In the genomic region with DNA sequence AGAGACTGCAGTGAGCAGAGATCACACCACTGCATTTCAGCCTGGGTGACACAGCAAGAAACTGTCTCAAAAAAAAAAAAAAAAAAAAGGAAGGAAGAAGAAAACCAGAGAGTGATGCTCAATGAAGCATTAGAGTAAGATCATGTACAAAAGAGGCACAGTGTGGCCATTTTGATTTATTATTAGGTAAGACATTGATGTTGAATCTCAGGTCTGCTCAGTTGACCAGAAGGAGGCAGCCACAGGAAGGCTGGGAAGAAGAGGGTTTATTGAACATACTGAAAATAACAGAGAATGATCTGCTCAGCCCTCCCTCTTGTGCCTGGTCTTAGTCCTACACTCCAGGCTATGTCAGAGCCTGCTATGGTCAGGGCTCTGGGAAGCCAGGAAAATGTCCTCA, we compare ENCODE assay signal across 11 cellular contexts.
A peak's percentile ranks its signal among the peaks of the same experiment; 100 is the strongest.
DNase-seq lines count a peak whose midpoint lies in the region; ATAC-seq and TF ChIP-seq lines count a peak whose summit lies in the region.
"Had no signal": no experiment of that assay in that cellular context is flagged by ENCODE, and none has a peak within 500 bp of the region (broad histone marks: within the 10 kb centered on the region; RNA-seq: fewer than 3 reads in every experiment).

No MANE protein-coding gene starts in this region.

- peak; percentile 28 for ATAC-seq in GM21367 (IDR thresholded peaks at IDR 0.05; ENCODE audit: unreplicated experiment)
- no peak for ATAC-seq in HG03025 (IDR thresholded peaks at IDR 0.05; ENCODE audit: low FRiP score, unreplicated experiment)
- ATAC-seq: gastroesophageal sphincter had no signal

- TF ChIP-seq CTCF in fibroblast of mammary gland (conservative IDR thresholded peaks at IDR 0.05; ENCODE audit: control insufficient read depth, insufficient read depth, low read depth, low read length): peak; percentile 5

- H3K4me3 ChIP-seq in fibroblast of mammary gland (ENCODE audit: control insufficient read depth, low read depth, low read length): no peak overlapping the region
- H3K4me3 ChIP-seq: gastroesophageal sphincter had no signal

- DNase-seq in AML-193 (lab: John Stamatoyannopoulos, UW) (peak; percentile 24 to 38), RKO (ENCODE audit: low spot score) (peak; percentile 20), fibroblast of mammary gland (ENCODE audit: low read depth) (peak; percentile 17), NCI-H1694 (lab: John Stamatoyannopoulos, UW) (no peak), T-helper 9 cell (no peak), GM19240 (ENCODE audit: insufficient read length, low spot score) (no peak)
- DNase-seq: NCI-H1092 treated with DMSO at 0.1 percent for 48 hours, NCI-H774 had no signal

Comparison
In these comparisons a context has a peak if more than half of its experiments do, and no peak if none do; other contexts are left out.
1. DNase-seq: peak in AML-193 (2 of 2), RKO (single experiment) and fibroblast of mammary gland (single experiment); none in NCI-H1694 (single experiment), T-helper 9 cell (single experiment) and GM19240 (single experiment).